8 cellular contexts compared by ENCODE assay signal in genomic region chr17:48055531-48056245, GRCh38. TPM values are rescaled to one million over a fixed set of nuclear protein-coding genes. Genes with fewer than 3 reads are reported as not detected.
DNase-seq lines count a peak whose midpoint lies in the region; ATAC-seq lines count a peak whose summit lies in the region.

No MANE protein-coding gene starts in this region.

- H3K27ac ChIP-seq in HUES6 (ENCODE audit: low read depth, low read length) = peak overlapping the region; percentile 97

- H3K27ac Mint-ChIP-seq in activated CD4-positive, alpha-beta T cell treated with anti-CD3 and anti-CD28 coated beads for 36 hours = peak overlapping the region; percentile 99

- H3K9me3 Mint-ChIP-seq in activated CD4-positive, alpha-beta T cell treated with anti-CD3 and anti-CD28 coated beads for 36 hours (ENCODE audit: low read depth) = no peaks in the 10 kb centered on the region

- peaks cover 70% of the 10 kb centered on the region for H3K36me3 ChIP-seq in HUES6 (ENCODE audit: control insufficient read depth, insufficient read depth, low read length)

- H3K36me3 Mint-ChIP-seq in activated CD4-positive, alpha-beta T cell treated with anti-CD3 and anti-CD28 coated beads for 36 hours (ENCODE audit: low read depth) = peaks cover 78% of the 10 kb centered on the region

- POLR2A ChIA-PET in activated CD4-positive, alpha-beta T cell treated with anti-CD3 and anti-CD28 coated beads for 36 hours (lab: Charles Lee) = interaction anchor here (0.9 kb wide), 1 partner anchor 9 kb away, joined by 3 read pairs; no protein-coding TSS in a partner anchor

- H3K27me3 Mint-ChIP-seq in activated CD4-positive, alpha-beta T cell treated with anti-CD3 and anti-CD28 coated beads for 36 hours = no peaks in the 10 kb centered on the region

- H3K4me1 ChIP-seq in HUES6 (ENCODE audit: control insufficient read depth, insufficient read depth, low read length) = peaks cover 53% of the 10 kb centered on the region

- H3K9me3 ChIP-seq in HUES6 (ENCODE audit: control insufficient read depth, insufficient read depth, low read depth, low read length) = no peaks in the 10 kb centered on the region

- DNase-seq in activated CD4-positive, alpha-beta T cell treated with anti-CD3 and anti-CD28 coated beads for 36 hours = peak; percentile 81
- no peak for DNase-seq in activated CD4-positive, alpha-beta T cell treated with anti-CD3 and anti-CD28 coated beads for 1 hour
- DNase-seq in activated naive CD4-positive, alpha-beta T cell treated with anti-CD3 and anti-CD28 coated beads, Interleukin-2, amount 50 U/mL, for 16 hours = peak; percentile 49
- DNase-seq in islet precursor cell (peak; percentile 87), midbrain (lab: John Stamatoyannopoulos, UW) (no peak), NCI-H1092 (lab: John Stamatoyannopoulos, UW) (no peak), NOMO-1 treated with DMSO at 0.1 percent for 48 hours (lab: John Stamatoyannopoulos, UW; ENCODE audit: unreplicated experiment) (no peak)

- CTCF ChIA-PET in activated CD4-positive, alpha-beta T cell treated with anti-CD3 and anti-CD28 coated beads for 36 hours (lab: Charles Lee) = interaction anchor here (0.7 to 5.1 kb wide), 10 partner anchors 9 to 253 kb away, joined by 3 to 21 read pairs (median 5); no protein-coding TSS in a partner anchor

- ATAC-seq in activated CD4-positive, alpha-beta T cell treated with anti-CD3 and anti-CD28 coated beads for 36 hours = peak; percentile 83

- peaks cover 51% of the 10 kb centered on the region for H3K4me1 Mint-ChIP-seq in activated CD4-positive, alpha-beta T cell treated with anti-CD3 and anti-CD28 coated beads for 36 hours

- H3K4me3 Mint-ChIP-seq in activated CD4-positive, alpha-beta T cell treated with anti-CD3 and anti-CD28 coated beads for 36 hours = peak overlapping the region; percentile 48

- no peaks in the 10 kb centered on the region for H3K27me3 ChIP-seq in HUES6 (ENCODE audit: control insufficient read depth, insufficient read depth, low read length)

- peak overlapping the region; percentile 79 for H3K4me3 ChIP-seq in HUES6 (ENCODE audit: low read depth, low read length)

- intact Hi-C loops in activated CD4-positive, alpha-beta T cell treated with anti-CD3 and anti-CD28 coated beads for 36 hours (cut with DNase I, micrococcal nuclease) = no loop called here

- peak overlapping the region; percentile 86 for H3K9ac ChIP-seq in HUES6 (ENCODE audit: low read length)

RNA-seq across cellular contexts. Expression of gene NFE2L1, which starts 7.5 kb away (rescaled TPM):
- 100 to 1,000 TPM; 100 to 127 TPM for total RNA-seq in activated CD4-positive, alpha-beta T cell treated with anti-CD3 and anti-CD28 coated beads for 36 hours

RNA-seq across cellular contexts. Expression of gene COPZ2, which starts 18.1 kb away (rescaled TPM):
- total RNA-seq in activated CD4-positive, alpha-beta T cell treated with anti-CD3 and anti-CD28 coated beads for 36 hours = 1 to 10 TPM; 3.6 to 4.1 TPM

RNA-seq across cellular contexts. Expression of gene CBX1, which starts 45.6 kb away (rescaled TPM):
- 10 to 100 TPM; 58.6 to 66.0 TPM for total RNA-seq in activated CD4-positive, alpha-beta T cell treated with anti-CD3 and anti-CD28 coated beads for 36 hours

RNA-seq across cellular contexts. Expression of gene SNX11, which starts 51.9 kb away (rescaled TPM):
- total RNA-seq in activated CD4-positive, alpha-beta T cell treated with anti-CD3 and anti-CD28 coated beads for 36 hours = 10 to 100 TPM; 18.0 to 21.4 TPM

Comparison
In these comparisons a context has a peak if more than half of its experiments do, and no peak if none do; other contexts are left out.
1. DNase-seq: peak in activated CD4-positive, alpha-beta T cell treated with anti-CD3 and anti-CD28 coated beads for 36 hours (single experiment), activated naive CD4-positive, alpha-beta T cell treated with anti-CD3 and anti-CD28 coated beads, Interleukin-2, amount 50 U/mL, for 16 hours (single experiment) and islet precursor cell (single experiment); none in activated CD4-positive, alpha-beta T cell treated with anti-CD3 and anti-CD28 coated beads for 1 hour (single experiment), midbrain (single experiment), NCI-H1092 (single experiment) and NOMO-1 treated with DMSO at 0.1 percent for 48 hours (single experiment).